Comparison of ENCODE assay signal across 8 cellular contexts in the genomic region with DNA sequence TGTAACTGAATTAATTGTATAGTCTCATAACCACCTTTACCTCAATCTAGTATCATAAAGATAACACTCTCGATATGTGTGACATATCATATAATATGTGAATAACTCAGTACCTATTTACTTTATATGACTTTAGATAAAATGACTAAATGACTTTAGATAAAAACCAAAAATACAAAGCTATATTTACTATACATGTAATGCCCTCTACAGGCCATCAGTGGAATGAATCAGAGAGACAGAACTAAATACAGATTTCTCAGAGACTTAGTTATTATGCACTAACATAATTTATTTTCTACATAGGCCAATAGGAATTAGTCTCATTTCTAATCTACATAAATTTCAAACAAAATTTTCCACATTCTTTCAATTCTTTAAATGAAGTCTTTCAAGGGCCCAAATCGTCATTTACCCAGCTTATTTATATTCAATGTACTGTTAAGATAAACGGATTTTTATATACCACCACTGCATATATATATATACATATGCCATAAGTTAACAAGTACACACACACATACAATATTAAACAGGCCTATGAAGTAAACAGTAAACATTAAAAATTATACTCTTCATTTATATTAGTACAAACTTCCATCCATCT.
DNase-seq lines count a peak whose midpoint lies in the region; ATAC-seq and TF ChIP-seq lines count a peak whose summit lies in the region.

No MANE protein-coding gene starts in this region.

- H3K27me3 ChIP-seq in PC-9 (ENCODE audit: insufficient read depth, low read depth) = no peaks in the 10 kb centered on the region
- no peaks in the 10 kb centered on the region for H3K27me3 ChIP-seq in foreskin keratinocyte

- TF ChIP-seq CTCF in GM12874 (IDR thresholded peaks at IDR 0.05; ENCODE audit: insufficient read depth, low read depth, low read length) (peak; percentile 27; the same call in 1 of the 2 replicates), PC-9 (conservative IDR thresholded peaks at IDR 0.05) (peak; percentile 87), foreskin keratinocyte (conservative IDR thresholded peaks at IDR 0.05) (peak; percentile 68)

- no peak for ATAC-seq in foreskin keratinocyte
- no peak for ATAC-seq in GM18867 (IDR thresholded peaks at IDR 0.05; ENCODE audit: unreplicated experiment)

- no TSS peak for BruUV-seq in PC-9 (replicated peaks; lab: Mats Ljungman, UMichigan)

- CTCF ChIA-PET in PC-9 (lab: Charles Lee) = interaction anchor here (0.6 to 1.0 kb wide), 3 partner anchors 454 to 682 kb away, joined by 3 to 4 read pairs (median 4); no protein-coding TSS in a partner anchor

- H3K27ac ChIP-seq in PC-9 (no peak overlapping the region), foreskin keratinocyte (no peak overlapping the region)

- no peaks in the 10 kb centered on the region for H3K4me1 ChIP-seq in PC-9 (replicated peaks; ENCODE audit: insufficient read depth)
- no peaks in the 10 kb centered on the region for H3K4me1 ChIP-seq in foreskin keratinocyte

- DNase-seq in A172 (ENCODE audit: low spot score) (peak; percentile 14), PC-9 (no peak), foreskin keratinocyte (no peak), NK-92 (lab: John Stamatoyannopoulos, UW; ENCODE audit: unreplicated experiment) (no peak), cortex of kidney (lab: John Stamatoyannopoulos, UW) (no peak)
- no peak for DNase-seq in stimulated activated CD4-positive, alpha-beta T cell treated with anti-CD3 and anti-CD28 coated beads, Interleukin-4, amount 100 ng/mL, for 1 hour

- intact Hi-C loops in PC-9 (cut with micrococcal nuclease; ENCODE audit: unreplicated experiment) = no loop called here

- H3K4me3 ChIP-seq in PC-9 = no peak overlapping the region

- H3K9me3 ChIP-seq in PC-9 (ENCODE audit: insufficient read depth, low read depth) = no peaks in the 10 kb centered on the region

- H4K20me1 ChIP-seq in PC-9 (ENCODE audit: insufficient read depth) = no peaks in the 10 kb centered on the region; the same call in 1 of the 2 replicates

- no peaks in the 10 kb centered on the region for H3F3A ChIP-seq in PC-9 (ENCODE audit: insufficient read depth, low read depth)

- no peaks in the 10 kb centered on the region; the same call in 1 of the 2 replicates for H3K9me2 ChIP-seq in PC-9 (ENCODE audit: insufficient read depth)

- no peaks in the 10 kb centered on the region for H3K79me2 ChIP-seq in PC-9 (ENCODE audit: low read depth)

- POLR2A ChIA-PET in PC-9 (lab: Charles Lee; ENCODE audit: unreplicated experiment) = interaction anchor here (0.6 kb wide), 1 partner anchor 160 kb away, joined by 3 read pairs; no protein-coding TSS in a partner anchor

- no peak overlapping the region for H2AFZ ChIP-seq in PC-9

- no peak overlapping the region for H3K4me2 ChIP-seq in PC-9

- H3K36me3 ChIP-seq in PC-9 (ENCODE audit: low read depth) = no peaks in the 10 kb centered on the region

Comparison
In these comparisons a context has a peak if more than half of its experiments do, and no peak if none do; other contexts are left out.
1. CTCF ChIP-seq: peak in every context shown above with its lines; median percentile 87 in PC-9; 68 in foreskin keratinocyte; 27 in GM12874.